19 cellular contexts compared by ENCODE assay signal in genomic region chr1:109470245-109470644, GRCh38. TPM values are rescaled to one million over a fixed set of nuclear protein-coding genes. Genes with fewer than 3 reads are reported as not detected.
DNase-seq lines count a peak whose midpoint lies in the region; ATAC-seq and TF ChIP-seq lines count a peak whose summit lies in the region.
"Had no signal": no experiment of that assay in that cellular context is flagged by ENCODE, and none has a peak within 500 bp of the region (broad histone marks: within the 10 kb centered on the region; RNA-seq: fewer than 3 reads in every experiment).

No MANE protein-coding gene starts in this region.

- H3K36me3 ChIP-seq in IMR-90 (ENCODE audit: control insufficient read depth, insufficient read depth, low read length) = no peaks in the 10 kb centered on the region
- no peaks in the 10 kb centered on the region for H3K36me3 ChIP-seq in vagina
- no peaks in the 10 kb centered on the region for H3K36me3 ChIP-seq in aorta (ENCODE audit: control insufficient read depth in 1 of 2, insufficient read depth in 2 of 2, low read length in 1 of 2)
- H3K36me3 ChIP-seq: BLaER1 had no signal

- H3K27ac ChIP-seq in IMR-90 (ENCODE audit: insufficient read depth, low read length) = no peak overlapping the region
- H3K27ac ChIP-seq in vagina = no peak overlapping the region
- no peak overlapping the region for H3K27ac ChIP-seq in aorta (ENCODE audit: low read depth in 1 of 2, low read length in 2 of 2)
- H3K27ac ChIP-seq: 22Rv1, A549, BLaER1 had no signal

- H2AFZ ChIP-seq in IMR-90 (replicated peaks; ENCODE audit: low read length, poor library complexity) = no peak overlapping the region

- H3K4me2 ChIP-seq in IMR-90 (ENCODE audit: low read depth, low read length) = no peak overlapping the region
- H3K4me2 ChIP-seq: A549, BLaER1 had no signal

- no peak overlapping the region for H4K5ac ChIP-seq in IMR-90 (ENCODE audit: low read depth, low read length)

- no peak overlapping the region for H3K14ac ChIP-seq in IMR-90 (replicated peaks; ENCODE audit: low read depth, low read length)

- H3K27me3 ChIP-seq in IMR-90 (ENCODE audit: control insufficient read depth, insufficient read depth, low read length) = peaks cover 70% of the 10 kb centered on the region
- H3K27me3 ChIP-seq in vagina = no peaks in the 10 kb centered on the region
- no peaks in the 10 kb centered on the region for H3K27me3 ChIP-seq in aorta (ENCODE audit: control insufficient read depth in 1 of 2, insufficient read depth in 2 of 2, low read length in 1 of 2)

- peaks cover 66% of the 10 kb centered on the region for H3K27me3 Mint-ChIP-seq in activated CD8-positive, alpha-beta memory T cell treated with anti-CD3 and anti-CD28 coated beads, Interleukin-2, amount 10 ng/mL, durations not matched to agents 7 days and 5 days
- H3K27me3 Mint-ChIP-seq in osteocyte (ENCODE audit: unreplicated experiment) = peaks cover 82% of the 10 kb centered on the region

- 0 out of 2 replicates have a peak overlapping the region, but pooled peaks have one; percentile 18 for H3K23ac ChIP-seq in IMR-90 (ENCODE audit: low read depth, low read length)

- CTCF ChIA-PET in activated CD8-positive, alpha-beta memory T cell treated with anti-CD3 and anti-CD28 coated beads, Interleukin-2, amount 10 ng/mL, durations not matched to agents 7 days and 5 days (lab: Charles Lee) = interaction anchor here (1.7 to 2.1 kb wide), 2 partner anchors 10 to 62 kb away, joined by 5 to 10 read pairs; no protein-coding TSS in a partner anchor
- CTCF ChIA-PET in IMR-90 (lab: Yijun Ruan, JAX) = interaction anchor here (0.6 to 0.7 kb wide), 2 partner anchors 8 to 13 kb away, joined by 3 read pairs; no protein-coding TSS in a partner anchor

- no peaks in the 10 kb centered on the region for H3K36me3 Mint-ChIP-seq in activated CD8-positive, alpha-beta memory T cell treated with anti-CD3 and anti-CD28 coated beads, Interleukin-2, amount 10 ng/mL, durations not matched to agents 7 days and 5 days
- no peaks in the 10 kb centered on the region for H3K36me3 Mint-ChIP-seq in osteocyte (ENCODE audit: unreplicated experiment)
- H3K36me3 Mint-ChIP-seq: CD4-positive, alpha-beta memory T cell had no signal

- TF ChIP-seq RAD21 in IMR-90 (IDR thresholded peaks at IDR 0.05; ENCODE audit: low read length) = no peak

- dilution Hi-C loops in IMR-90 (cut with HindIII; ENCODE audit: low sequenced_read_pairs, unreplicated experiment) = no loop called here

- H3K9me1 ChIP-seq in IMR-90 (ENCODE audit: insufficient read depth, low read length) = no peaks in the 10 kb centered on the region

- no peak overlapping the region for H2AK5ac ChIP-seq in IMR-90 (ENCODE audit: low read depth, low read length)

- H3K9me3 Mint-ChIP-seq in activated CD8-positive, alpha-beta memory T cell treated with anti-CD3 and anti-CD28 coated beads, Interleukin-2, amount 10 ng/mL, durations not matched to agents 7 days and 5 days (ENCODE audit: low read depth) = no peaks in the 10 kb centered on the region
- no peaks in the 10 kb centered on the region for H3K9me3 Mint-ChIP-seq in osteocyte (ENCODE audit: unreplicated experiment)
- H3K9me3 Mint-ChIP-seq: CD4-positive, alpha-beta memory T cell had no signal

- H3K4ac ChIP-seq in IMR-90 (ENCODE audit: low read depth, low read length) = no peak overlapping the region

- intact Hi-C loops in IMR-90 (cut with micrococcal nuclease) = no loop called here
- intact Hi-C loops in vagina (cut with DNase I) = no loop called here
- intact Hi-C loops in aorta (cut with DNase I) = no loop called here

- no peak overlapping the region for H3K4me3 Mint-ChIP-seq in activated CD8-positive, alpha-beta memory T cell treated with anti-CD3 and anti-CD28 coated beads, Interleukin-2, amount 10 ng/mL, durations not matched to agents 7 days and 5 days
- no peak overlapping the region for H3K4me3 Mint-ChIP-seq in osteocyte (ENCODE audit: unreplicated experiment)
- H3K4me3 Mint-ChIP-seq: CD4-positive, alpha-beta memory T cell; H9 had no signal

- H2BK5ac ChIP-seq in IMR-90 (ENCODE audit: low read depth, low read length, poor library complexity, severe bottlenecking) = no peak overlapping the region

- H4K20me1 ChIP-seq in IMR-90 (ENCODE audit: insufficient read depth, low read length) = no peaks in the 10 kb centered on the region
- H4K20me1 ChIP-seq: BLaER1 had no signal

- 25% methylated on average over 1 of the region's 6 CpGs; no CpG with 5 or more reads in 1 of the 2 experiments for WGBS in IMR-90 (ENCODE audit: extremely low coverage in 2 of 2, insufficient read length in 1 of 2), 2 experiments
- WGBS in aorta, 2 donors = 77% methylated on average over 6 of the region's 6 CpGs

- TF ChIP-seq POLR2A in IMR-90 (IDR thresholded peaks at IDR 0.05; ENCODE audit: low read depth, low read length) (no peak), vagina (IDR thresholded peaks at IDR 0.05) (no peak)

- H2AK9ac ChIP-seq in IMR-90 (replicated peaks; ENCODE audit: low read depth, low read length, poor library complexity) = no peak overlapping the region

- H3K9me3 ChIP-seq in IMR-90 (ENCODE audit: control insufficient read depth, insufficient read depth, low read length) (no peaks in the 10 kb centered on the region), vagina (no peaks in the 10 kb centered on the region), aorta (ENCODE audit: control insufficient read depth, low read length) (no peaks in the 10 kb centered on the region)
- H3K9me3 ChIP-seq: A549 had no signal

- no peaks in the 10 kb centered on the region for H3K79me1 ChIP-seq in IMR-90 (ENCODE audit: low read depth in 1 of 2, low read length in 2 of 2)

- no peak overlapping the region for H4K91ac ChIP-seq in IMR-90 (ENCODE audit: insufficient read depth, low read depth, low read length)

- H3K18ac ChIP-seq in IMR-90 (ENCODE audit: low read depth, low read length) = no peak overlapping the region

- no TSS peak for BruUV-seq in IMR-90 (replicated peaks; lab: Mats Ljungman, UMichigan)

- no peak overlapping the region for H2BK20ac ChIP-seq in IMR-90 (ENCODE audit: low read depth, low read length)

- POLR2A ChIA-PET in IMR-90 (lab: Charles Lee; ENCODE audit: unreplicated experiment) = no interaction called here

- no peak overlapping the region for H2BK120ac ChIP-seq in IMR-90 (ENCODE audit: low read depth, low read length)

- no peak overlapping the region for H3K27ac Mint-ChIP-seq in activated CD8-positive, alpha-beta memory T cell treated with anti-CD3 and anti-CD28 coated beads, Interleukin-2, amount 10 ng/mL, durations not matched to agents 7 days and 5 days
- H3K27ac Mint-ChIP-seq in osteocyte (ENCODE audit: unreplicated experiment) = no peak overlapping the region
- H3K27ac Mint-ChIP-seq: CD14-positive monocyte; CD4-positive, alpha-beta memory T cell; H9 had no signal

- DNase-seq in activated CD8-positive, alpha-beta memory T cell treated with anti-CD3 and anti-CD28 coated beads, Interleukin-2, amount 10 ng/mL, durations not matched to agents 7 days and 5 days = peak; percentile 34
- no peak for DNase-seq in activated CD8-positive, alpha-beta memory T cell treated with anti-CD3 and anti-CD28 coated beads for 24 hours
- DNase-seq in IMR-90 (no peak), osteocyte (ENCODE audit: extremely low spot score, unreplicated experiment) (peak; percentile 42), vagina (ENCODE audit: extremely low spot score in 2 of 2) (peak; percentile 58 to 65), aorta (no peak), middle frontal gyrus (ENCODE audit: extremely low spot score, low spot score) (no peak)
- DNase-seq: CD4-positive, alpha-beta memory T cell; DMS153; DMS79; GDM1; GOT3; H9 had no signal

- ATAC-seq in activated CD8-positive, alpha-beta memory T cell treated with anti-CD3 and anti-CD28 coated beads, Interleukin-2, amount 10 ng/mL, durations not matched to agents 7 days and 5 days = no peak
- no peak for ATAC-seq in IMR-90 (ENCODE audit: low read depth)
- ATAC-seq in aorta (ENCODE audit: low FRiP score) = no peak
- no peak for ATAC-seq in HG03139 (IDR thresholded peaks at IDR 0.05; ENCODE audit: unreplicated experiment)
- ATAC-seq: A549, HepG2 had no signal

- H3K4me3 ChIP-seq in IMR-90 (ENCODE audit: insufficient read depth, low read depth, low read length) = no peak overlapping the region
- H3K4me3 ChIP-seq in vagina = no peak overlapping the region
- no peak overlapping the region for H3K4me3 ChIP-seq in aorta (ENCODE audit: low read length in 2 of 2)
- H3K4me3 ChIP-seq: A549, BLaER1 had no signal

- H3K4me1 ChIP-seq in IMR-90 (ENCODE audit: control insufficient read depth, insufficient read depth, low read length) (no peaks in the 10 kb centered on the region), vagina (peaks cover 23% of the 10 kb centered on the region), aorta (ENCODE audit: control insufficient read depth in 1 of 2, insufficient read depth in 2 of 2, low read length in 2 of 2) (no peaks in the 10 kb centered on the region)
- H3K4me1 ChIP-seq: A549 had no signal

- no peak overlapping the region for H3K9ac ChIP-seq in IMR-90 (ENCODE audit: low read depth, low read length)
- H3K9ac ChIP-seq: BLaER1 had no signal

- H3K4me1 Mint-ChIP-seq in activated CD8-positive, alpha-beta memory T cell treated with anti-CD3 and anti-CD28 coated beads, Interleukin-2, amount 10 ng/mL, durations not matched to agents 7 days and 5 days = peaks cover 5% of the 10 kb centered on the region
- H3K4me1 Mint-ChIP-seq in osteocyte (ENCODE audit: unreplicated experiment) = peaks cover 4% of the 10 kb centered on the region

- in situ Hi-C loops in IMR-90 (cut with MboI; ENCODE audit: low sequenced_read_pairs) = no loop called here

- H2BK15ac ChIP-seq in IMR-90 (ENCODE audit: low read depth, low read length) = no peak overlapping the region

- H3K56ac ChIP-seq in IMR-90 (ENCODE audit: extremely low read depth, insufficient read depth, low read length) = no peak overlapping the region

- no peak overlapping the region for H4K8ac ChIP-seq in IMR-90 (ENCODE audit: low read depth in 2 of 2, low read length in 2 of 2)

- TF ChIP-seq CTCF in IMR-90 (conservative IDR thresholded peaks at IDR 0.05; ENCODE audit: low read depth, low read length) (no peak), osteocyte (IDR thresholded peaks at IDR 0.05) (no peak), vagina (IDR thresholded peaks at IDR 0.05) (no peak)

RNA-seq across cellular contexts. Expression of gene SYPL2, which starts 3.9 kb away (rescaled TPM):
- not detected for total RNA-seq in activated CD8-positive, alpha-beta memory T cell treated with anti-CD3 and anti-CD28 coated beads, Interleukin-2, amount 10 ng/mL, durations not matched to agents 7 days and 5 days
- total RNA-seq in IMR-90 (2012; rRNA removed) (under 0.01 TPM in 2 replicates), osteocyte (0.59 and 1.1 TPM in 2 replicates), vagina (1.5 TPM), aorta (1 to 10 TPM; 5.9 to 6.2 TPM)
- polyA plus RNA-seq in IMR-90 (2012; rRNA removed) (0.55 and 0.65 TPM in 2 replicates), aorta (1 to 10 TPM; 1.4 to 2.8 TPM)
- 0.18 and 0.23 TPM in 2 replicates for polyA plus RNA-seq in IMR-90 (2012; cell fraction: cytosol; rRNA removed)
- polyA plus RNA-seq in IMR-90 (2012; cell fraction: nucleus; rRNA removed; ENCODE audit: low replicate concordance) = 0.46 and 0.94 TPM in 2 replicates
- total RNA-seq: CD4-positive, alpha-beta memory T cell had no signal
- polyA plus RNA-seq: CD4-positive, alpha-beta memory T cell had no signal

RNA-seq across cellular contexts. Expression of gene ATXN7L2, which starts 13.5 kb away (rescaled TPM):
- total RNA-seq in activated CD8-positive, alpha-beta memory T cell treated with anti-CD3 and anti-CD28 coated beads, Interleukin-2, amount 10 ng/mL, durations not matched to agents 7 days and 5 days = 10 to 100 TPM; 10.4 to 11.1 TPM
- total RNA-seq in IMR-90 (2012; rRNA removed) (1.3 and 1.7 TPM in 2 replicates), osteocyte (6.4 and 6.8 TPM in 2 replicates), vagina (4.9 TPM), aorta (1 to 10 TPM; 3.8 to 4.2 TPM)
- polyA plus RNA-seq in IMR-90 (2012; rRNA removed) (4.8 and 6.4 TPM in 2 replicates), aorta (10 to 100 TPM in 1 of 2 donors, under 1 TPM in 1; 0.63 to 12.5 TPM)
- 2.5 and 3.5 TPM in 2 replicates for polyA plus RNA-seq in IMR-90 (2012; cell fraction: cytosol; rRNA removed)
- polyA plus RNA-seq in IMR-90 (2012; cell fraction: nucleus; rRNA removed; ENCODE audit: low replicate concordance) = 11.5 and 22.5 TPM in 2 replicates

RNA-seq across cellular contexts. Expression of gene CYB561D1, which starts 23.6 kb away (rescaled TPM):
- 10 to 100 TPM; 11.0 to 15.0 TPM for total RNA-seq in activated CD8-positive, alpha-beta memory T cell treated with anti-CD3 and anti-CD28 coated beads, Interleukin-2, amount 10 ng/mL, durations not matched to agents 7 days and 5 days
- total RNA-seq in IMR-90 (2012; rRNA removed) (3.6 and 5.7 TPM in 2 replicates), osteocyte (10.2 and 10.6 TPM in 2 replicates), vagina (8.3 TPM), aorta (10 to 100 TPM; 10.6 TPM)
- polyA plus RNA-seq in IMR-90 (2012; rRNA removed) (5.6 and 8.1 TPM in 2 replicates), aorta (1 to 10 TPM; 5.4 to 5.7 TPM)
- 2.6 and 4.6 TPM in 2 replicates for polyA plus RNA-seq in IMR-90 (2012; cell fraction: cytosol; rRNA removed)
- 9.2 and 15.0 TPM in 2 replicates for polyA plus RNA-seq in IMR-90 (2012; cell fraction: nucleus; rRNA removed; ENCODE audit: low replicate concordance)

RNA-seq across cellular contexts. Expression of gene AMIGO1, which starts 39.3 kb away (rescaled TPM):
- under 1 TPM; 0.20 to 0.26 TPM for total RNA-seq in activated CD8-positive, alpha-beta memory T cell treated with anti-CD3 and anti-CD28 coated beads, Interleukin-2, amount 10 ng/mL, durations not matched to agents 7 days and 5 days
- total RNA-seq in IMR-90 (2012; rRNA removed) = 1.4 and 1.6 TPM in 2 replicates
- 1.5 TPM in 2 replicates for polyA plus RNA-seq in IMR-90 (2012; rRNA removed)
- polyA plus RNA-seq in IMR-90 (2012; cell fraction: cytosol; rRNA removed) = 0.81 and 1.1 TPM in 2 replicates
- polyA plus RNA-seq in IMR-90 (2012; cell fraction: nucleus; rRNA removed; ENCODE audit: low replicate concordance) = 0.55 and 0.70 TPM in 2 replicates
- 5.2 and 5.4 TPM in 2 replicates for total RNA-seq in osteocyte
- total RNA-seq in vagina = 6.4 TPM
- 1 to 10 TPM; 3.8 to 7.7 TPM for total RNA-seq in aorta
- polyA plus RNA-seq in aorta = 1 to 10 TPM; 3.1 to 4.5 TPM

RNA-seq across cellular contexts. Expression of gene PSMA5, which starts 44.0 kb away (rescaled TPM):
- 100 to 1,000 TPM; 178 to 211 TPM for total RNA-seq in activated CD8-positive, alpha-beta memory T cell treated with anti-CD3 and anti-CD28 coated beads, Interleukin-2, amount 10 ng/mL, durations not matched to agents 7 days and 5 days
- 75.5 and 83.9 TPM in 2 replicates for total RNA-seq in IMR-90 (2012; rRNA removed)
- polyA plus RNA-seq in IMR-90 (2012; rRNA removed) = 107 TPM in 2 replicates
- 39.5 and 60.3 TPM in 2 replicates for polyA plus RNA-seq in IMR-90 (2012; cell fraction: cytosol; rRNA removed)
- polyA plus RNA-seq in IMR-90 (2012; cell fraction: nucleus; rRNA removed; ENCODE audit: low replicate concordance) = 11.0 and 46.7 TPM in 2 replicates
- 101 and 108 TPM in 2 replicates for total RNA-seq in osteocyte
- total RNA-seq in vagina = 23.1 TPM
- total RNA-seq in aorta = 10 to 100 TPM; 37.4 to 49.9 TPM
- polyA plus RNA-seq in aorta = 10 to 100 TPM; 39.1 to 57.1 TPM

Comparison
In these comparisons a context has a peak if more than half of its experiments do, and no peak if none do; other contexts are left out.
1. DNase-seq: peak in activated CD8-positive, alpha-beta memory T cell treated with anti-CD3 and anti-CD28 coated beads, Interleukin-2, amount 10 ng/mL, durations not matched to agents 7 days and 5 days (single experiment), osteocyte (single experiment) and vagina (2 of 2); none in activated CD8-positive, alpha-beta memory T cell treated with anti-CD3 and anti-CD28 coated beads for 24 hours (single experiment), IMR-90 (single experiment), aorta (0 of 2) and middle frontal gyrus (single experiment).